In genomic region chr17:42773290-42774035, GRCh38 we compare ENCODE assay signal across 8 cellular contexts. TPM values are rescaled to one million over a fixed set of nuclear protein-coding genes. Genes with fewer than 3 reads are reported as not detected.
DNase-seq lines count a peak whose midpoint lies in the region; ATAC-seq and TF ChIP-seq lines count a peak whose summit lies in the region.

Gene VPS25, plus strand, starts transcription at chr17:42773449. Its CDS starts 27 bp downstream, at chr17:42773476.

- CTCF ChIA-PET in Calu3 (lab: Charles Lee): interaction anchor here (0.6 to 2.0 kb wide), 13 partner anchors 10 to 351 kb away, joined by 3 to 26 read pairs (median 4); partner anchors contain the start of genes BECN1, MLX, PSMC3IP and RETREG3

- peak within 1 kb of the TSS; percentile 78 for H3K27ac Mint-ChIP-seq in Calu3 (ENCODE audit: unreplicated experiment)
- H3K27ac Mint-ChIP-seq in progenitor cell of endocrine pancreas: peak within 1 kb of the TSS; percentile 97

- H3K4me1 ChIP-seq in upper lobe of left lung: peaks cover 10 to 25% (median 14%) of the 10 kb centered on the region in 4 donors

- DNase-seq in Calu3: peak; percentile 88
- peak; percentile 88 for DNase-seq in H7
- peak; percentile 84 for DNase-seq in NCI-H146 (lab: John Stamatoyannopoulos, UW)
- DNase-seq in T-helper 1 cell: peak; percentile 46 to 83 (median 57)
- peak; percentile 84 for DNase-seq in amniotic epithelial cell (ENCODE audit: low read depth)
- peak; percentile 79 for DNase-seq in left cardiac atrium
- DNase-seq in progenitor cell of endocrine pancreas (ENCODE audit: low spot score, unreplicated experiment): no peak
- peak; percentile 70 to 85 for DNase-seq in upper lobe of left lung

- H3K36me3 ChIP-seq in H7 (replicated peaks; ENCODE audit: control insufficient read depth, insufficient read depth, low read length) (peaks cover 14% of the 10 kb centered on the region), upper lobe of left lung (peaks cover 16 to 38% (median 26%) of the 10 kb centered on the region in 4 donors)

- H3K27me3 Mint-ChIP-seq in Calu3 (ENCODE audit: unreplicated experiment) (peaks cover 1% of the 10 kb centered on the region), progenitor cell of endocrine pancreas (peaks cover under 1% of the 10 kb centered on the region)

- peak within 1 kb of the TSS; percentile 90 for H3K4me3 Mint-ChIP-seq in Calu3 (ENCODE audit: low read depth, unreplicated experiment)
- H3K4me3 Mint-ChIP-seq in progenitor cell of endocrine pancreas (ENCODE audit: low read depth): peak within 1 kb of the TSS; percentile 100

- H3K9me3 Mint-ChIP-seq in Calu3 (ENCODE audit: low read depth, unreplicated experiment): no peaks in the 10 kb centered on the region
- no peaks in the 10 kb centered on the region for H3K9me3 Mint-ChIP-seq in progenitor cell of endocrine pancreas (ENCODE audit: low read depth)

- peak within 1 kb of the TSS; percentile 81 to 91 (median 86) for H3K27ac ChIP-seq in upper lobe of left lung

- no peak for TF ChIP-seq EP300 in upper lobe of left lung (IDR thresholded peaks at IDR 0.05)

- intact Hi-C loops in Calu3 (cut with micrococcal nuclease; ENCODE audit: unreplicated experiment): no loop called here
- intact Hi-C loops in left cardiac atrium (cut with DNase I): no loop called here

- H3K4me1 Mint-ChIP-seq in Calu3 (ENCODE audit: low read depth, unreplicated experiment): peaks cover 18% of the 10 kb centered on the region
- peaks cover 21% of the 10 kb centered on the region for H3K4me1 Mint-ChIP-seq in progenitor cell of endocrine pancreas (ENCODE audit: low read depth)

- peaks cover 35% of the 10 kb centered on the region for H3K36me3 Mint-ChIP-seq in Calu3 (ENCODE audit: insufficient read depth, unreplicated experiment)
- peaks cover 9% of the 10 kb centered on the region for H3K36me3 Mint-ChIP-seq in progenitor cell of endocrine pancreas (ENCODE audit: insufficient read depth)

- TSS peak; percentile 73 for BruUV-seq in Calu3 (replicated peaks; lab: Mats Ljungman, UMichigan)

- peak; percentile 29 to 72 (median 36) for TF ChIP-seq POLR2A in upper lobe of left lung (IDR thresholded peaks at IDR 0.05)

- H3K27me3 ChIP-seq in H7 (ENCODE audit: control insufficient read depth, insufficient read depth, low read length): no peaks in the 10 kb centered on the region
- H3K27me3 ChIP-seq in upper lobe of left lung: no peaks in the 10 kb centered on the region

- peak; percentile 96 to 98 for ATAC-seq in left cardiac atrium
- peak; percentile 91 to 97 for ATAC-seq in upper lobe of left lung (ENCODE audit: low FRiP score in 2 of 2)

- TF ChIP-seq CTCF in Calu3 (IDR thresholded peaks at IDR 0.05; ENCODE audit: unreplicated experiment) (no peak), progenitor cell of endocrine pancreas (IDR thresholded peaks at IDR 0.05; ENCODE audit: unreplicated experiment) (peak; percentile 11), upper lobe of left lung (IDR thresholded peaks at IDR 0.05) (peak in 1 of 6 experiments; percentile 31)

- H3K4me3 ChIP-seq in H7 (ENCODE audit: insufficient read depth, low read depth, low read length) (peak within 1 kb of the TSS; percentile 69), upper lobe of left lung (peak within 1 kb of the TSS; percentile 79 to 85 (median 80))

- WGBS in upper lobe of left lung, 2 donors: 2 to 4% methylated on average over 18 to 39 of the region's 39 CpGs

- H3K9me3 ChIP-seq in upper lobe of left lung: no peaks in the 10 kb centered on the region

RNA-seq across cellular contexts. Expression of gene VPS25, which starts in this region (rescaled TPM):
- total RNA-seq in Calu3 (2022) (93.9 and 101 TPM in 2 replicates), left cardiac atrium (10 to 100 TPM; 30.0 to 32.1 TPM), progenitor cell of endocrine pancreas (76.5 and 81.3 TPM in 2 replicates), upper lobe of left lung (10 to 100 TPM; 19.0 to 54.6 (median 36.7) TPM)
- 146 and 152 TPM in 2 replicates for total RNA-seq in H7 (2014; rRNA removed; shearing (Covaris generic))
